8 cellular contexts compared by ENCODE assay signal in the genomic region with DNA sequence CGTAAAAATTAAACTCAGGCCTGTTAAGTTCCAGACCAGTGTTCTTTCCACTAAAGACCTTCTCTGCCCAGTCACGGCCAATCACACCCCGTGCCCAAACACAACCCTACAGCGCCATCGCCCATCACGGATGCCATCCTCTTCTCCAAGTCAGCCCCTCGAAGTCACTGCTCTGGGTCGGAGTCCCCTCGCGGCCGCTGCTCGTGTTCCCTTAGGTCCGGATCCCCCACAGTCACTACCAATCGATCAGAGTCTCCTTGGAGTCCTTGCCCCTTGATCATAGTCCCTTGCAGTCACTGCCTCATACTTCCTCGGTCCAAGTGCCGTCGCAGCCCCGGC. TPM values are rescaled to one million over a fixed set of nuclear protein-coding genes. Genes with fewer than 3 reads are reported as not detected.
DNase-seq lines count a peak whose midpoint lies in the region; ATAC-seq and TF ChIP-seq lines count a peak whose summit lies in the region.

No MANE protein-coding gene starts in this region.

- ATAC-seq in GM19372 (IDR thresholded peaks at IDR 0.05; ENCODE audit: low read depth, unreplicated experiment) (peak; percentile 22), heart left ventricle (peak; percentile 21 to 61 (median 45))

- H3K27ac Mint-ChIP-seq in activated naive CD4-positive, alpha-beta T cell treated with anti-CD3 and anti-CD28 coated beads, Interleukin-2, amount 50 U/mL, for 24 hours = peak overlapping the region; percentile 100

- WGBS in heart left ventricle, 4 donors = 0 to 1% (median 0%) methylated on average over 16 to 18 of the region's 18 CpGs

- POLR2A ChIA-PET in AG04449 (lab: Yijun Ruan, JAX) = interaction anchor here (0.6 to 1.0 kb wide), 3 partner anchors 11 to 31 kb away, joined by 3 to 5 read pairs (median 3); partner anchors contain the start of gene DYNLT2B

- H3K27me3 Mint-ChIP-seq in activated naive CD4-positive, alpha-beta T cell treated with anti-CD3 and anti-CD28 coated beads, Interleukin-2, amount 50 U/mL, for 24 hours = no peaks in the 10 kb centered on the region

- TF ChIP-seq CTCF in AG04449 (IDR thresholded peaks at IDR 0.05; ENCODE audit: insufficient read depth, low read length, missing control alignments) (no peak), heart left ventricle (IDR thresholded peaks at IDR 0.05) (no peak)

- peaks cover 4% of the 10 kb centered on the region for H3K36me3 Mint-ChIP-seq in activated naive CD4-positive, alpha-beta T cell treated with anti-CD3 and anti-CD28 coated beads, Interleukin-2, amount 50 U/mL, for 24 hours

- peak overlapping the region; percentile 84 to 98 (median 94) for H3K27ac ChIP-seq in heart left ventricle
- H3K27ac ChIP-seq in rectal smooth muscle tissue (ENCODE audit: low read depth, low read length) = peak overlapping the region; percentile 88

- peak overlapping the region; percentile 100 for H3K4me3 Mint-ChIP-seq in activated naive CD4-positive, alpha-beta T cell treated with anti-CD3 and anti-CD28 coated beads, Interleukin-2, amount 50 U/mL, for 24 hours

- intact Hi-C loops in heart left ventricle (cut with DNase I) = no loop called here

- TF ChIP-seq POLR2A in heart left ventricle (IDR thresholded peaks at IDR 0.05) = no peak

- H3K9me3 ChIP-seq in heart left ventricle = no peaks in the 10 kb centered on the region

- CTCF ChIA-PET in AG04449 (lab: Yijun Ruan, JAX) = no interaction called here

- peak overlapping the region; percentile 97 for H3K9ac ChIP-seq in rectal smooth muscle tissue (ENCODE audit: low read length)

- H3K4me1 ChIP-seq in heart left ventricle = peaks cover 0 to 53% (median 47%) of the 10 kb centered on the region in 12 donors
- H3K4me1 ChIP-seq in rectal smooth muscle tissue (ENCODE audit: control insufficient read depth, insufficient read depth, low read length) = peaks cover 4% of the 10 kb centered on the region

- H3K27me3 ChIP-seq in heart left ventricle (no peaks in the 10 kb centered on the region), rectal smooth muscle tissue (ENCODE audit: control insufficient read depth, insufficient read depth, low read length) (no peaks in the 10 kb centered on the region)

- DNase-seq in AG04449 (ENCODE audit: low read depth, low spot score) = no peak
- peak; percentile 26 for DNase-seq in LoVo (ENCODE audit: low spot score)
- peak in 2 of 5 donors; percentile 35 to 39 for DNase-seq in heart left ventricle
- no peak for DNase-seq in NCI-H1436 treated with DMSO at 0.1 percent for 48 hours (lab: John Stamatoyannopoulos, UW)
- DNase-seq in iPS-NIHi11 (ENCODE audit: low spot score) = no peak

- H3K36me3 ChIP-seq in heart left ventricle = peaks cover 0 to 6% (median 0%) of the 10 kb centered on the region in 9 donors
- H3K36me3 ChIP-seq in rectal smooth muscle tissue (ENCODE audit: control insufficient read depth, insufficient read depth, low read length) = no peaks in the 10 kb centered on the region

- H3K9me3 Mint-ChIP-seq in activated naive CD4-positive, alpha-beta T cell treated with anti-CD3 and anti-CD28 coated beads, Interleukin-2, amount 50 U/mL, for 24 hours = no peaks in the 10 kb centered on the region

- H3K4me3 ChIP-seq in AG04449 (ENCODE audit: low read depth, low read length) (peak overlapping the region; percentile 98), heart left ventricle (peak overlapping the region; percentile 38 to 96 (median 88)), rectal smooth muscle tissue (ENCODE audit: low read length) (peak overlapping the region; percentile 97)

- H3K4me1 Mint-ChIP-seq in activated naive CD4-positive, alpha-beta T cell treated with anti-CD3 and anti-CD28 coated beads, Interleukin-2, amount 50 U/mL, for 24 hours = peaks cover 49% of the 10 kb centered on the region

RNA-seq across cellular contexts. Expression of gene PCYT1A, which starts 0.5 kb away (rescaled TPM):
- total RNA-seq in heart left ventricle = 100 to 1,000 TPM in 7 of 9 donors, 10 to 100 TPM in 2; 90.4 to 149 (median 105) TPM
- 10 to 100 TPM; 29.4 to 58.0 TPM for polyA plus RNA-seq in heart left ventricle

RNA-seq across cellular contexts. Expression of gene DYNLT2B, which starts 31.0 kb away (rescaled TPM):
- 1 to 10 TPM; 1.9 to 4.6 (median 3.6) TPM for total RNA-seq in heart left ventricle
- 1 to 10 TPM; 4.3 to 8.8 TPM for polyA plus RNA-seq in heart left ventricle

RNA-seq across cellular contexts. Expression of gene TM4SF19, which starts 51.2 kb away (rescaled TPM):
- total RNA-seq in heart left ventricle = 10 to 100 TPM in 1 of 9 donors, 1 to 10 TPM in 1, under 1 TPM in 3, not detected in 4; 0.38 to 23.5 (median 0.85) TPM
- polyA plus RNA-seq in heart left ventricle = not detected
